Comparison of ENCODE assay signal across 15 cellular contexts in genomic region chr2:43328157-43328556, GRCh38.
DNase-seq lines count a peak whose midpoint lies in the region; ATAC-seq and TF ChIP-seq lines count a peak whose summit lies in the region.
"Had no signal": no experiment of that assay in that cellular context is flagged by ENCODE, and none has a peak within 500 bp of the region (broad histone marks: within the 10 kb centered on the region; RNA-seq: fewer than 3 reads in every experiment).

No MANE protein-coding gene starts in this region.

- H3K4me3 Mint-ChIP-seq in nephron, result no peak overlapping the region
- H3K4me3 Mint-ChIP-seq: activated T-helper 17 cell treated with anti-CD3 and anti-CD28 coated beads, Interleukin-2, amount 50 U/mL, for 72 hours; natural killer cell treated with Interleukin-12 subunit alpha and Interleukin-12 subunit beta and Interleukin-15 and Interleukin-18, amount 100 ng/mL, for 72 hours had no signal

- H3K9me3 Mint-ChIP-seq in nephron, result no peaks in the 10 kb centered on the region
- H3K9me3 Mint-ChIP-seq: activated T-helper 17 cell treated with anti-CD3 and anti-CD28 coated beads, Interleukin-2, amount 50 U/mL, for 72 hours; natural killer cell treated with Interleukin-12 subunit alpha and Interleukin-12 subunit beta and Interleukin-15 and Interleukin-18, amount 100 ng/mL, for 72 hours had no signal

- peak overlapping the region; percentile 31; the same call in 1 of the 2 replicates for H3K27ac ChIP-seq in VCaP
- H3K27ac ChIP-seq: colonic mucosa had no signal

- peaks cover 12% of the 10 kb centered on the region for H3K36me3 Mint-ChIP-seq in nephron (ENCODE audit: low read depth)
- H3K36me3 Mint-ChIP-seq: natural killer cell treated with Interleukin-12 subunit alpha and Interleukin-12 subunit beta and Interleukin-15 and Interleukin-18, amount 100 ng/mL, for 72 hours had no signal

- TF ChIP-seq CTCF in VCaP (conservative IDR thresholded peaks at IDR 0.05), result no peak
- no peak for TF ChIP-seq CTCF in nephron (IDR thresholded peaks at IDR 0.05; ENCODE audit: unreplicated experiment in 3 of 3)

- no peaks in the 10 kb centered on the region for H3K27me3 Mint-ChIP-seq in nephron (ENCODE audit: low read depth)
- H3K27me3 Mint-ChIP-seq: activated T-helper 17 cell treated with anti-CD3 and anti-CD28 coated beads, Interleukin-2, amount 50 U/mL, for 72 hours; natural killer cell treated with Interleukin-12 subunit alpha and Interleukin-12 subunit beta and Interleukin-15 and Interleukin-18, amount 100 ng/mL, for 72 hours had no signal

- peak overlapping the region; percentile 15 to 80 (median 48) for H3K27ac Mint-ChIP-seq in nephron
- H3K27ac Mint-ChIP-seq: activated T-helper 17 cell treated with anti-CD3 and anti-CD28 coated beads, Interleukin-2, amount 50 U/mL, for 72 hours; natural killer cell treated with Interleukin-12 subunit alpha and Interleukin-12 subunit beta and Interleukin-15 and Interleukin-18, amount 100 ng/mL, for 72 hours had no signal

- H3K4me1 Mint-ChIP-seq in nephron, result peaks cover 89% of the 10 kb centered on the region
- H3K4me1 Mint-ChIP-seq: activated T-helper 17 cell treated with anti-CD3 and anti-CD28 coated beads, Interleukin-2, amount 50 U/mL, for 72 hours had no signal

- ATAC-seq in HG02623 (IDR thresholded peaks at IDR 0.05; ENCODE audit: unreplicated experiment), result no peak
- ATAC-seq: activated T-helper 17 cell treated with anti-CD3 and anti-CD28 coated beads, Interleukin-2, amount 50 U/mL, for 72 hours; GM12878; natural killer cell treated with Interleukin-12 subunit alpha and Interleukin-12 subunit beta and Interleukin-15 and Interleukin-18, amount 100 ng/mL, for 72 hours had no signal

- DNase-seq in COLO668 (lab: John Stamatoyannopoulos, UW; ENCODE audit: unreplicated experiment) (peak; percentile 25), NCI-H1092 treated with DMSO at 0.1 percent for 48 hours (lab: John Stamatoyannopoulos, UW) (peak; percentile 67), kidney tubule cell (ENCODE audit: low spot score) (no peak), NCI-H524 treated with DMSO at 0.1 percent for 48 hours (lab: John Stamatoyannopoulos, UW) (no peak)
- DNase-seq in activated CD8-positive, alpha-beta memory T cell treated with anti-CD3 and anti-CD28 coated beads, Interleukin-2, amount 50 U/mL, for 4 hours, result no peak
- DNase-seq: colonic mucosa; NCI-H1048; NCI-H748 treated with DMSO at 0.1 percent for 48 hours; stimulated activated CD4-positive, alpha-beta T cell treated with anti-CD3 and anti-CD28 coated beads, Interleukin-15, amount 100 ng/mL, for 24 hours had no signal

Comparison
In these comparisons a context has a peak if more than half of its experiments do, and no peak if none do; other contexts are left out.
1. DNase-seq: peak in COLO668 (single experiment) and NCI-H1092 treated with DMSO at 0.1 percent for 48 hours (single experiment); none in kidney tubule cell (single experiment), NCI-H524 treated with DMSO at 0.1 percent for 48 hours (single experiment) and activated CD8-positive, alpha-beta memory T cell treated with anti-CD3 and anti-CD28 coated beads, Interleukin-2, amount 50 U/mL, for 4 hours (single experiment).